ENCODE assay signal across 40 cellular contexts in genomic region chr2:31362581-31362980, GRCh38. TPM values are rescaled to one million over a fixed set of nuclear protein-coding genes. Genes with fewer than 3 reads are reported as not detected.
"Had no signal": no experiment of that assay in that cellular context is flagged by ENCODE, and none has a peak within 500 bp of the region (broad histone marks: within the 10 kb centered on the region; RNA-seq: fewer than 3 reads in every experiment).

No MANE protein-coding gene starts in this region.

- DNase-seq: activated effector memory CD4-positive, alpha-beta T cell treated with anti-CD3 and anti-CD28 coated beads, Interleukin-2, amount 50 U/mL, for 16 hours; activated effector memory CD4-positive, alpha-beta T cell treated with Interleukin-2 at 50 U/mL for 16 hours; activated gamma-delta T cell; activated gamma-delta T cell treated with Interleukin-2 at 50 U/mL for 16 hours; activated naive CD4-positive, alpha-beta T cell; activated naive CD4-positive, alpha-beta T cell treated with anti-CD3 and anti-CD28 coated beads for 36 hours; activated naive CD4-positive, alpha-beta T cell treated with anti-CD3 and anti-CD28 coated beads, Interleukin-2, amount 10 ng/mL, durations not matched to agents 7 days and 5 days; activated naive CD4-positive, alpha-beta T cell treated with anti-CD3 and anti-CD28 coated beads, Interleukin-2, amount 50 U/mL, for 16 hours; activated naive CD4-positive, alpha-beta T cell treated with Interleukin-2 at 50 U/mL for 16 hours; activated naive CD8-positive, alpha-beta T cell treated with anti-CD3 and anti-CD28 coated beads for 36 hours; activated naive CD8-positive, alpha-beta T cell treated with anti-CD3 and anti-CD28 coated beads, Interleukin-2, amount 10 ng/mL, durations not matched to agents 7 days and 5 days; activated naive CD8-positive, alpha-beta T cell treated with anti-CD3 and anti-CD28 coated beads, Interleukin-2, amount 50 U/mL, for 24 hours; activated T-cell treated with anti-CD3 and anti-CD28 coated beads for 4 hours; activated T-cell treated with anti-CD3 and anti-CD28 coated beads, Interleukin-2, amount 50 U/mL, for 1 hour; activated T-cell treated with anti-CD3 and anti-CD28 coated beads, Interleukin-2, amount 50 U/mL, for 24 hours; activated T-cell treated with anti-CD3 and anti-CD28 coated beads, Interleukin-2, amount 50 U/mL, for 4 hours; activated T-cell treated with anti-CD3 and anti-CD28 coated beads, Interleukin-2, amount 50 U/mL, for 48 hours; activated T-cell treated with anti-CD3 and anti-CD28 coated beads, Interleukin-2, amount 50 U/mL, for 72 hours; adrenal gland; amniotic stem cell; amygdala; anterior cingulate cortex; aorta; body of pancreas; brain microvascular endothelial cell; caudate nucleus; central memory CD4-positive, alpha-beta T cell; cerebellar nuclear complex had no signal

- H3K4me1 Mint-ChIP-seq: activated naive CD4-positive, alpha-beta T cell treated with anti-CD3 and anti-CD28 coated beads, Interleukin-2, amount 10 ng/mL, durations not matched to agents 7 days and 5 days; activated naive CD4-positive, alpha-beta T cell treated with anti-CD3 and anti-CD28 coated beads, Interleukin-2, amount 50 U/mL, for 24 hours; activated naive CD8-positive, alpha-beta T cell treated with anti-CD3 and anti-CD28 coated beads for 36 hours; activated naive CD8-positive, alpha-beta T cell treated with anti-CD3 and anti-CD28 coated beads, Interleukin-2, amount 10 ng/mL, durations not matched to agents 7 days and 5 days; activated naive CD8-positive, alpha-beta T cell treated with anti-CD3 and anti-CD28 coated beads, Interleukin-2, amount 50 U/mL, for 24 hours; activated T-helper 17 cell treated with anti-CD3 and anti-CD28 coated beads, Interleukin-2, amount 50 U/mL, for 72 hours; brain; central memory CD8-positive, alpha-beta T cell had no signal

- H3K36me3 Mint-ChIP-seq: activated naive CD4-positive, alpha-beta T cell treated with anti-CD3 and anti-CD28 coated beads, Interleukin-2, amount 10 ng/mL, durations not matched to agents 7 days and 5 days; activated naive CD4-positive, alpha-beta T cell treated with anti-CD3 and anti-CD28 coated beads, Interleukin-2, amount 50 U/mL, for 24 hours; activated naive CD4-positive, alpha-beta T cell treated with anti-CD3 and anti-CD28 coated beads, Interleukin-2, amount 50 U/mL, for 72 hours; activated naive CD8-positive, alpha-beta T cell; activated naive CD8-positive, alpha-beta T cell treated with anti-CD3 and anti-CD28 coated beads for 36 hours; activated naive CD8-positive, alpha-beta T cell treated with anti-CD3 and anti-CD28 coated beads, Interleukin-2, amount 10 ng/mL, durations not matched to agents 7 days and 5 days; brain had no signal

- H3K27me3 Mint-ChIP-seq: brain had no signal

- H3K27me3 ChIP-seq: adrenal gland, ascending aorta, body of pancreas, brain microvascular endothelial cell, breast epithelium, cardiac muscle cell had no signal

- H3K4me3 Mint-ChIP-seq: activated naive CD4-positive, alpha-beta T cell treated with anti-CD3 and anti-CD28 coated beads for 36 hours; activated naive CD4-positive, alpha-beta T cell treated with anti-CD3 and anti-CD28 coated beads, Interleukin-2, amount 10 ng/mL, durations not matched to agents 7 days and 5 days; activated naive CD4-positive, alpha-beta T cell treated with anti-CD3 and anti-CD28 coated beads, Interleukin-2, amount 50 U/mL, for 24 hours; activated naive CD8-positive, alpha-beta T cell; activated naive CD8-positive, alpha-beta T cell treated with anti-CD3 and anti-CD28 coated beads for 36 hours; activated naive CD8-positive, alpha-beta T cell treated with anti-CD3 and anti-CD28 coated beads, Interleukin-2, amount 10 ng/mL, durations not matched to agents 7 days and 5 days; activated naive CD8-positive, alpha-beta T cell treated with anti-CD3 and anti-CD28 coated beads, Interleukin-2, amount 50 U/mL, for 24 hours; activated T-cell treated with anti-CD3 and anti-CD28 coated beads, Interleukin-2, amount 50 U/mL, for 24 hours; activated T-cell treated with anti-CD3 and anti-CD28 coated beads, Interleukin-2, amount 50 U/mL, for 4 hours; activated T-cell treated with anti-CD3 and anti-CD28 coated beads, Interleukin-2, amount 50 U/mL, for 72 hours; activated T-helper 1 cell treated with anti-CD3 and anti-CD28 coated beads, Interleukin-12 subunit alpha, Interleukin-12 subunit beta, Interleukin-2, Interleukin-4 antibody, amounts not matched to agents 30 ng/mL and 10 ng/mL and 1 ng/mL, durations not matched to agents 14 hours and 24 hours and 36 hours; activated T-helper 17 cell treated with anti-CD3 and anti-CD28 coated beads, Interleukin-2, amount 50 U/mL, for 72 hours; brain; central memory CD8-positive, alpha-beta T cell had no signal

- H3K27ac Mint-ChIP-seq: activated naive CD4-positive, alpha-beta T cell treated with anti-CD3 and anti-CD28 coated beads for 36 hours; activated naive CD4-positive, alpha-beta T cell treated with anti-CD3 and anti-CD28 coated beads, Interleukin-2, amount 10 ng/mL, durations not matched to agents 7 days and 5 days; activated naive CD4-positive, alpha-beta T cell treated with anti-CD3 and anti-CD28 coated beads, Interleukin-2, amount 50 U/mL, for 24 hours; activated naive CD4-positive, alpha-beta T cell treated with anti-CD3 and anti-CD28 coated beads, Interleukin-2, amount 50 U/mL, for 72 hours; activated naive CD8-positive, alpha-beta T cell; activated naive CD8-positive, alpha-beta T cell treated with anti-CD3 and anti-CD28 coated beads for 36 hours; activated naive CD8-positive, alpha-beta T cell treated with anti-CD3 and anti-CD28 coated beads, Interleukin-2, amount 10 ng/mL, durations not matched to agents 7 days and 5 days; activated naive CD8-positive, alpha-beta T cell treated with anti-CD3 and anti-CD28 coated beads, Interleukin-2, amount 50 U/mL, for 24 hours; activated T-cell treated with anti-CD3 and anti-CD28 coated beads, Interleukin-2, amount 50 U/mL, for 24 hours; activated T-cell treated with anti-CD3 and anti-CD28 coated beads, Interleukin-2, amount 50 U/mL, for 72 hours; activated T-helper 1 cell treated with anti-CD3 and anti-CD28 coated beads, Interleukin-12 subunit alpha, Interleukin-12 subunit beta, Interleukin-2, Interleukin-4 antibody, amounts not matched to agents 30 ng/mL and 10 ng/mL and 1 ng/mL, durations not matched to agents 14 hours and 24 hours and 36 hours; activated T-helper 17 cell treated with anti-CD3 and anti-CD28 coated beads, Interleukin-2, amount 50 U/mL, for 72 hours; activated T-helper 2 cell treated with anti-CD3 and anti-CD28 coated beads, Interferon-gamma antibody, Interleukin-2, Interleukin-4, amounts not matched to agents 10 μg/mL and 5 μg/mL and 100 μg/mL, durations not matched to agents 14 hours and 24 hours and 36 hours; brain had no signal

- H3K9me3 ChIP-seq: adrenal gland, ascending aorta, body of pancreas, breast epithelium had no signal

- H3K9me3 Mint-ChIP-seq: activated naive CD4-positive, alpha-beta T cell treated with anti-CD3 and anti-CD28 coated beads for 36 hours; activated naive CD4-positive, alpha-beta T cell treated with anti-CD3 and anti-CD28 coated beads, Interleukin-2, amount 10 ng/mL, durations not matched to agents 7 days and 5 days; activated naive CD4-positive, alpha-beta T cell treated with anti-CD3 and anti-CD28 coated beads, Interleukin-2, amount 50 U/mL, for 24 hours; activated naive CD4-positive, alpha-beta T cell treated with anti-CD3 and anti-CD28 coated beads, Interleukin-2, amount 50 U/mL, for 72 hours; activated naive CD8-positive, alpha-beta T cell treated with anti-CD3 and anti-CD28 coated beads for 36 hours; activated naive CD8-positive, alpha-beta T cell treated with anti-CD3 and anti-CD28 coated beads, Interleukin-2, amount 10 ng/mL, durations not matched to agents 7 days and 5 days; activated naive CD8-positive, alpha-beta T cell treated with anti-CD3 and anti-CD28 coated beads, Interleukin-2, amount 50 U/mL, for 24 hours; activated T-cell treated with anti-CD3 and anti-CD28 coated beads, Interleukin-2, amount 50 U/mL, for 24 hours; activated T-cell treated with anti-CD3 and anti-CD28 coated beads, Interleukin-2, amount 50 U/mL, for 4 hours; activated T-cell treated with anti-CD3 and anti-CD28 coated beads, Interleukin-2, amount 50 U/mL, for 72 hours; activated T-helper 1 cell treated with anti-CD3 and anti-CD28 coated beads, Interleukin-12 subunit alpha, Interleukin-12 subunit beta, Interleukin-2, Interleukin-4 antibody, amounts not matched to agents 30 ng/mL and 10 ng/mL and 1 ng/mL, durations not matched to agents 14 hours and 24 hours and 36 hours; activated T-helper 17 cell treated with anti-CD3 and anti-CD28 coated beads, Interleukin-2, amount 50 U/mL, for 72 hours; activated T-helper 2 cell treated with anti-CD3 and anti-CD28 coated beads, Interferon-gamma antibody, Interleukin-2, Interleukin-4, amounts not matched to agents 10 μg/mL and 5 μg/mL and 100 μg/mL, durations not matched to agents 14 hours and 24 hours and 36 hours; brain; central memory CD8-positive, alpha-beta T cell had no signal

- H3K4me3 ChIP-seq: adrenal gland, ascending aorta, body of pancreas, breast epithelium, cardiac muscle cell had no signal

- H3K27ac ChIP-seq: adrenal gland, ascending aorta, body of pancreas, brain microvascular endothelial cell, breast epithelium, cardiac muscle cell had no signal

- H3K36me3 ChIP-seq: adrenal gland, ascending aorta, brain microvascular endothelial cell, breast epithelium, cardiac muscle cell had no signal

- H3K4me1 ChIP-seq: adrenal gland, ascending aorta, body of pancreas, breast epithelium had no signal

RNA-seq across cellular contexts. Expression of gene XDH, which starts 52.0 kb away (rescaled TPM):
- total RNA-seq: activated naive CD4-positive, alpha-beta T cell treated with anti-CD3 and anti-CD28 coated beads for 36 hours; activated naive CD4-positive, alpha-beta T cell treated with anti-CD3 and anti-CD28 coated beads, Interleukin-2, amount 50 U/mL, for 72 hours; activated naive CD8-positive, alpha-beta T cell treated with anti-CD3 and anti-CD28 coated beads for 36 hours; activated naive CD8-positive, alpha-beta T cell treated with anti-CD3 and anti-CD28 coated beads, Interleukin-2, amount 10 ng/mL, durations not matched to agents 7 days and 5 days; activated T-cell treated with anti-CD3 and anti-CD28 coated beads, Interleukin-2, amount 50 U/mL, for 4 hours; activated T-helper 1 cell treated with anti-CD3 and anti-CD28 coated beads, Interleukin-12 subunit alpha, Interleukin-12 subunit beta, Interleukin-2, Interleukin-4 antibody, amounts not matched to agents 30 ng/mL and 10 ng/mL and 1 ng/mL, durations not matched to agents 14 hours and 24 hours and 36 hours; activated T-helper 2 cell treated with anti-CD3 and anti-CD28 coated beads, Interferon-gamma antibody, Interleukin-2, Interleukin-4, amounts not matched to agents 10 μg/mL and 5 μg/mL and 100 μg/mL, durations not matched to agents 14 hours and 24 hours and 36 hours; adrenal gland; aorta; ascending aorta; cardiac septum had no signal
